9 cellular contexts compared by ENCODE assay signal in genomic region chr12:75943730-75944096, GRCh38.
A peak's percentile ranks its signal among the peaks of the same experiment; 100 is the strongest.
DNase-seq lines count a peak whose midpoint lies in the region; ATAC-seq and TF ChIP-seq lines count a peak whose summit lies in the region.
"Had no signal": no experiment of that assay in that cellular context is flagged by ENCODE, and none has a peak within 500 bp of the region (broad histone marks: within the 10 kb centered on the region; RNA-seq: fewer than 3 reads in every experiment).

No MANE protein-coding gene starts in this region.

- H3K9me3 ChIP-seq in DND-41 (ENCODE audit: insufficient read depth, low read length, severe bottlenecking), result no peaks in the 10 kb centered on the region
- H3K9me3 ChIP-seq: mucosa of descending colon had no signal

- H3K27me3 ChIP-seq in DND-41 (ENCODE audit: insufficient read depth, low read length, poor library complexity), result no peaks in the 10 kb centered on the region

- H3K27ac Mint-ChIP-seq in central memory CD8-positive, alpha-beta T cell (ENCODE audit: low read depth), result peak overlapping the region; percentile 87
- H3K27ac Mint-ChIP-seq in osteocyte (ENCODE audit: unreplicated experiment), result peak overlapping the region; percentile 84

- ATAC-seq in DND-41 (ENCODE audit: insufficient read depth, low read depth), result peak; percentile 42; the same call in 1 of the 3 replicates
- ATAC-seq in central memory CD8-positive, alpha-beta T cell (replicated peaks; ENCODE audit: extremely low read depth, poor library complexity, severe bottlenecking), result no peak
- ATAC-seq in HG02798 (IDR thresholded peaks at IDR 0.05; ENCODE audit: poor library complexity, unreplicated experiment), result no peak

- no peaks in the 10 kb centered on the region for H3K27me3 Mint-ChIP-seq in central memory CD8-positive, alpha-beta T cell
- no peaks in the 10 kb centered on the region for H3K27me3 Mint-ChIP-seq in osteocyte (ENCODE audit: unreplicated experiment)

- H3K4me3 ChIP-seq in DND-41 (ENCODE audit: low read depth in 1 of 2, low read length in 2 of 2), result no peak overlapping the region
- H3K4me3 ChIP-seq: mucosa of descending colon had no signal

- H3K4me2 ChIP-seq in DND-41 (ENCODE audit: insufficient read depth, low read length), result 0 out of 2 replicates have a peak overlapping the region, but pooled peaks have one; percentile 2

- H3K79me2 ChIP-seq in DND-41 (ENCODE audit: insufficient read depth, low read length), result no peaks in the 10 kb centered on the region

- H4K20me1 ChIP-seq in DND-41 (ENCODE audit: insufficient read depth, low read length), result no peaks in the 10 kb centered on the region

- H3K36me3 ChIP-seq in DND-41 (ENCODE audit: insufficient read depth, low read length), result no peaks in the 10 kb centered on the region

- TF ChIP-seq CTCF in DND-41 (IDR thresholded peaks at IDR 0.05; ENCODE audit: borderline replicate concordance, extremely low read depth, low read length, poor library complexity, severe bottlenecking) (no peak), osteocyte (IDR thresholded peaks at IDR 0.05) (no peak)

- no peak overlapping the region for H3K9ac ChIP-seq in DND-41 (ENCODE audit: low read depth, low read length)

- peaks cover 2% of the 10 kb centered on the region for H3K36me3 Mint-ChIP-seq in central memory CD8-positive, alpha-beta T cell (ENCODE audit: insufficient read depth)
- no peaks in the 10 kb centered on the region for H3K36me3 Mint-ChIP-seq in osteocyte (ENCODE audit: unreplicated experiment)

- DNase-seq in DND-41 (no peak), NCI-H526 treated with DMSO at 0.1 percent for 48 hours (lab: John Stamatoyannopoulos, UW) (peak; percentile 50), osteocyte (ENCODE audit: extremely low spot score, unreplicated experiment) (no peak), KBM-7 (no peak), NCI-H1105 treated with DMSO at 0.1 percent for 48 hours (lab: John Stamatoyannopoulos, UW) (no peak), substantia nigra (lab: John Stamatoyannopoulos, UW) (no peak)
- no peak for DNase-seq in central memory CD8-positive, alpha-beta T cell (ENCODE audit: low spot score in 2 of 2)
- DNase-seq: mucosa of descending colon had no signal

- in situ Hi-C loops in KBM-7 (cut with MboI; ENCODE audit: low pct_unique_long_range_greater_than_20kb, low sequenced_read_pairs), result no loop called here

- peaks cover 17% of the 10 kb centered on the region for H3K4me1 Mint-ChIP-seq in central memory CD8-positive, alpha-beta T cell
- peaks cover 15% of the 10 kb centered on the region for H3K4me1 Mint-ChIP-seq in osteocyte (ENCODE audit: unreplicated experiment)

- peak overlapping the region; percentile 48; the same call in 1 of the 2 replicates for H3K27ac ChIP-seq in DND-41 (ENCODE audit: low read length)
- no peak overlapping the region for H3K27ac ChIP-seq in substantia nigra (ENCODE audit: low read depth, low read length, poor library complexity, severe bottlenecking)

- peak overlapping the region; percentile 43; the same call in 1 of the 2 replicates for H2AFZ ChIP-seq in DND-41 (ENCODE audit: low read depth, low read length)

- H3K9me3 Mint-ChIP-seq in central memory CD8-positive, alpha-beta T cell, result no peaks in the 10 kb centered on the region
- no peaks in the 10 kb centered on the region for H3K9me3 Mint-ChIP-seq in osteocyte (ENCODE audit: unreplicated experiment)

- no peak overlapping the region for H3K4me3 Mint-ChIP-seq in central memory CD8-positive, alpha-beta T cell
- no peak overlapping the region for H3K4me3 Mint-ChIP-seq in osteocyte (ENCODE audit: unreplicated experiment)

- H3K4me1 ChIP-seq in DND-41 (ENCODE audit: insufficient read depth, low read length), result peaks cover 12% of the 10 kb centered on the region
